ENCODE assay signal across 24 cellular contexts in genomic region chr22:25919452-25919851, GRCh38.
DNase-seq lines count a peak whose midpoint lies in the region; ATAC-seq and TF ChIP-seq lines count a peak whose summit lies in the region.
"Had no signal": no experiment of that assay in that cellular context is flagged by ENCODE, and none has a peak within 500 bp of the region (broad histone marks: within the 10 kb centered on the region; RNA-seq: fewer than 3 reads in every experiment).

No MANE protein-coding gene starts in this region.

- POLR2A ChIA-PET in CD8-positive, alpha-beta T cell (lab: Charles Lee), result no interaction called here

- no peak for TF ChIP-seq CTCF in psoas muscle (IDR thresholded peaks at IDR 0.05)
- no peak for TF ChIP-seq CTCF in CD8-positive, alpha-beta T cell (IDR thresholded peaks at IDR 0.05)

- H3K36me3 ChIP-seq in psoas muscle (ENCODE audit: insufficient read depth in 1 of 2, low read depth in 1 of 2), result peaks cover 4 to 91% of the 10 kb centered on the region in 2 donors
- no peaks in the 10 kb centered on the region for H3K36me3 ChIP-seq in CD8-positive, alpha-beta T cell (ENCODE audit: insufficient read depth, low read length)
- H3K36me3 ChIP-seq: pancreas, suprapubic skin had no signal

- peak; percentile 31 for DNase-seq in NCI-H2171 treated with DMSO at 0.1 percent for 48 hours (lab: John Stamatoyannopoulos, UW)
- DNase-seq in NCI-H2171 (lab: John Stamatoyannopoulos, UW), result no peak
- peak; percentile 32 to 71 for DNase-seq in NCI-H1930 (lab: John Stamatoyannopoulos, UW)
- peak; percentile 82 for DNase-seq in NCI-H345 treated with DMSO at 0.1 percent for 48 hours (lab: John Stamatoyannopoulos, UW; ENCODE audit: unreplicated experiment)
- DNase-seq in psoas muscle, result peak in 1 of 2 donors; percentile 68
- DNase-seq in kidney tubule cell (ENCODE audit: low spot score), result no peak
- no peak for DNase-seq in activated effector memory CD4-positive, alpha-beta T cell treated with Interleukin-2 at 50 U/mL for 16 hours
- DNase-seq in CD8-positive, alpha-beta T cell, result no peak
- DNase-seq: 8988T; activated CD4-positive, alpha-beta T cell treated with anti-CD3 and anti-CD28 coated beads, Interleukin-2, amount 50 U/mL, for 48 hours; activated CD4-positive, CD25-positive, alpha-beta regulatory T cell; activated naive CD8-positive, alpha-beta T cell treated with anti-CD3 and anti-CD28 coated beads, Interleukin-2, amount 10 ng/mL, durations not matched to agents 7 days and 5 days; CD4-positive, alpha-beta memory T cell; dermis blood vessel endothelial cell; DND-41; pancreas; PC-9; SIG-M5; stimulated activated CD4-positive, alpha-beta T cell treated with anti-CD3 and anti-CD28 coated beads, Interleukin-4, amount 100 ng/mL, for 24 hours; stimulated activated naive B cell treated with anti-CD40 and anti-IgM and Interleukin-4, amounts not matched to agents 10 μg/mL and 1 μg/mL and 100 μg/mL, for 72 hours had no signal

- H3K9me3 ChIP-seq in psoas muscle, result no peaks in the 10 kb centered on the region
- no peaks in the 10 kb centered on the region for H3K9me3 ChIP-seq in CD8-positive, alpha-beta T cell (ENCODE audit: low read length)
- H3K9me3 ChIP-seq: pancreas, suprapubic skin had no signal

- intact Hi-C loops in psoas muscle (cut with DNase I), result no loop called here
- intact Hi-C loops in CD8-positive, alpha-beta T cell (cut with DNase I, micrococcal nuclease), result no loop called here

- ATAC-seq in psoas muscle, result peak in 3 of 4 donors; percentile 45 to 55 (median 50)
- ATAC-seq in CD8-positive, alpha-beta T cell, result no peak
- ATAC-seq: pancreas; right cardiac atrium; stimulated activated naive B cell treated with anti-CD40 and anti-IgM and Interleukin-4, amounts not matched to agents 10 μg/mL and 1 μg/mL and 100 μg/mL, for 72 hours had no signal

- no peaks in the 10 kb centered on the region for H3K27me3 ChIP-seq in psoas muscle (ENCODE audit: insufficient read depth in 3 of 3, low read length in 2 of 3)
- H3K27me3 ChIP-seq in CD8-positive, alpha-beta T cell (ENCODE audit: insufficient read depth, low read length), result no peaks in the 10 kb centered on the region

- H3K9me3 Mint-ChIP-seq in CD8-positive, alpha-beta T cell, result peaks cover 2% of the 10 kb centered on the region
- H3K9me3 Mint-ChIP-seq: activated naive CD8-positive, alpha-beta T cell treated with anti-CD3 and anti-CD28 coated beads, Interleukin-2, amount 10 ng/mL, durations not matched to agents 7 days and 5 days; activated T-helper 2 cell treated with anti-CD3 and anti-CD28 coated beads, Interferon-gamma antibody, Interleukin-2, Interleukin-4, amounts not matched to agents 10 μg/mL and 5 μg/mL and 100 μg/mL, durations not matched to agents 14 hours and 24 hours and 36 hours had no signal

- H3K4me3 Mint-ChIP-seq in CD8-positive, alpha-beta T cell, result no peak overlapping the region
- H3K4me3 Mint-ChIP-seq: activated naive CD8-positive, alpha-beta T cell treated with anti-CD3 and anti-CD28 coated beads, Interleukin-2, amount 10 ng/mL, durations not matched to agents 7 days and 5 days; CD4-positive, alpha-beta memory T cell; central memory CD8-positive, alpha-beta T cell; stimulated activated naive B cell treated with anti-CD40 and anti-IgM and Interleukin-4, amounts not matched to agents 10 μg/mL and 1 μg/mL and 100 μg/mL, for 72 hours had no signal

- peak overlapping the region; percentile 38 for H3K27ac ChIP-seq in psoas muscle
- H3K27ac ChIP-seq in CD8-positive, alpha-beta T cell (ENCODE audit: low read depth, low read length), result no peak overlapping the region
- H3K27ac ChIP-seq: pancreas, PC-9, suprapubic skin had no signal

- 60 to 69% (median 61%) methylated on average over 4 of the region's 4 CpGs for WGBS in psoas muscle, 3 donors

- CTCF ChIA-PET in CD8-positive, alpha-beta T cell (lab: Charles Lee), result no interaction called here

- H3K4me1 ChIP-seq in psoas muscle, result no peaks in the 10 kb centered on the region
- no peaks in the 10 kb centered on the region for H3K4me1 ChIP-seq in CD8-positive, alpha-beta T cell (ENCODE audit: insufficient read depth, low read length)
- H3K4me1 ChIP-seq: pancreas, suprapubic skin had no signal

- no peaks in the 10 kb centered on the region for H3K36me3 Mint-ChIP-seq in CD8-positive, alpha-beta T cell
- H3K36me3 Mint-ChIP-seq: activated naive CD8-positive, alpha-beta T cell treated with anti-CD3 and anti-CD28 coated beads, Interleukin-2, amount 10 ng/mL, durations not matched to agents 7 days and 5 days; CD4-positive, alpha-beta memory T cell; stimulated activated naive B cell treated with anti-CD40 and anti-IgM and Interleukin-4, amounts not matched to agents 10 μg/mL and 1 μg/mL and 100 μg/mL, for 72 hours had no signal

- H3K27ac Mint-ChIP-seq in CD8-positive, alpha-beta T cell, result no peak overlapping the region
- H3K27ac Mint-ChIP-seq: activated naive CD8-positive, alpha-beta T cell treated with anti-CD3 and anti-CD28 coated beads, Interleukin-2, amount 10 ng/mL, durations not matched to agents 7 days and 5 days; activated T-helper 2 cell treated with anti-CD3 and anti-CD28 coated beads, Interferon-gamma antibody, Interleukin-2, Interleukin-4, amounts not matched to agents 10 μg/mL and 5 μg/mL and 100 μg/mL, durations not matched to agents 14 hours and 24 hours and 36 hours; CD4-positive, alpha-beta memory T cell; stimulated activated naive B cell treated with anti-CD40 and anti-IgM and Interleukin-4, amounts not matched to agents 10 μg/mL and 1 μg/mL and 100 μg/mL, for 72 hours had no signal

- no peak overlapping the region for H3K4me3 ChIP-seq in psoas muscle
- no peak overlapping the region for H3K4me3 ChIP-seq in CD8-positive, alpha-beta T cell (ENCODE audit: low read depth, low read length)
- H3K4me3 ChIP-seq: pancreas, PC-9, suprapubic skin had no signal

- peaks cover 47% of the 10 kb centered on the region for H3K27me3 Mint-ChIP-seq in CD8-positive, alpha-beta T cell (ENCODE audit: low read depth)

- no peaks in the 10 kb centered on the region for H3K4me1 Mint-ChIP-seq in CD8-positive, alpha-beta T cell (ENCODE audit: low read depth)
- H3K4me1 Mint-ChIP-seq: activated naive CD8-positive, alpha-beta T cell treated with anti-CD3 and anti-CD28 coated beads, Interleukin-2, amount 10 ng/mL, durations not matched to agents 7 days and 5 days; CD4-positive, alpha-beta memory T cell; central memory CD8-positive, alpha-beta T cell; stimulated activated naive B cell treated with anti-CD40 and anti-IgM and Interleukin-4, amounts not matched to agents 10 μg/mL and 1 μg/mL and 100 μg/mL, for 72 hours had no signal

Comparison
In these comparisons a context has a peak if more than half of its experiments do, and no peak if none do; other contexts are left out.
1. DNase-seq: peak in NCI-H2171 treated with DMSO at 0.1 percent for 48 hours (single experiment), NCI-H1930 (2 of 2) and NCI-H345 treated with DMSO at 0.1 percent for 48 hours (single experiment); none in NCI-H2171 (single experiment), kidney tubule cell (single experiment), activated effector memory CD4-positive, alpha-beta T cell treated with Interleukin-2 at 50 U/mL for 16 hours (single experiment) and CD8-positive, alpha-beta T cell (0 of 7).